Comparison of ENCODE assay signal across 1 cellular context in genomic region chr20:44884907-44885391, GRCh38.
A peak's percentile ranks its signal among the peaks of the same experiment; 100 is the strongest.
TF ChIP-seq lines count a peak whose summit lies in the region.

No MANE protein-coding gene starts in this region.

TF ChIP-seq in HepG2, 621 proteins besides CTCF, POLR2A, EP300 and RAD21 (continued from another document and continues in another):
- TF ChIP-seq, protein P1, sequence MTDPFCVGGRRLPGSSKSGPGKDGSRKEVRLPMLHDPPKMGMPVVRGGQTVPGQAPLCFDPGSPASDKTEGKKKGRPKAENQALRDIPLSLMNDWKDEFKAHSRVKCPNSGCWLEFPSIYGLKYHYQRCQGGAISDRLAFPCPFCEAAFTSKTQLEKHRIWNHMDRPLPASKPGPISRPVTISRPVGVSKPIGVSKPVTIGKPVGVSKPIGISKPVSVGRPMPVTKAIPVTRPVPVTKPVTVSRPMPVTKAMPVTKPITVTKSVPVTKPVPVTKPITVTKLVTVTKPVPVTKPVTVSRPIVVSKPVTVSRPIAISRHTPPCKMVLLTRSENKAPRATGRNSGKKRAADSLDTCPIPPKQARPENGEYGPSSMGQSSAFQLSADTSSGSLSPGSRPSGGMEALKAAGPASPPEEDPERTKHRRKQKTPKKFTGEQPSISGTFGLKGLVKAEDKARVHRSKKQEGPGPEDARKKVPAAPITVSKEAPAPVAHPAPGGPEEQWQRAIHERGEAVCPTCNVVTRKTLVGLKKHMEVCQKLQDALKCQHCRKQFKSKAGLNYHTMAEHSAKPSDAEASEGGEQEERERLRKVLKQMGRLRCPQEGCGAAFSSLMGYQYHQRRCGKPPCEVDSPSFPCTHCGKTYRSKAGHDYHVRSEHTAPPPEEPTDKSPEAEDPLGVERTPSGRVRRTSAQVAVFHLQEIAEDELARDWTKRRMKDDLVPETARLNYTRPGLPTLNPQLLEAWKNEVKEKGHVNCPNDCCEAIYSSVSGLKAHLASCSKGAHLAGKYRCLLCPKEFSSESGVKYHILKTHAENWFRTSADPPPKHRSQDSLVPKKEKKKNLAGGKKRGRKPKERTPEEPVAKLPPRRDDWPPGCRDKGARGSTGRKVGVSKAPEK (CRISPR knock-in tag; IDR thresholded peaks at IDR 0.05; ENCODE audit: borderline replicate concordance): no peak
- TF ChIP-seq DPF2 (CRISPR knock-in tag; IDR thresholded peaks at IDR 0.05; ENCODE audit: borderline replicate concordance, low read depth) (no peak), ZNF713 (CRISPR knock-in tag; IDR thresholded peaks at IDR 0.05) (no peak), CBFB (CRISPR knock-in tag; IDR thresholded peaks at IDR 0.05) (0 out of 2 replicates have a peak, but pooled peaks have one; percentile 7), NR2F2 (IDR thresholded peaks at IDR 0.05; ENCODE audit: borderline replicate concordance, low read depth) (no peak), ZNF790 (CRISPR knock-in tag; IDR thresholded peaks at IDR 0.05; ENCODE audit: borderline replicate concordance) (no peak), MAFG (CRISPR knock-in tag; IDR thresholded peaks at IDR 0.05) (no peak), NFYB (CRISPR knock-in tag; IDR thresholded peaks at IDR 0.05) (no peak), ZMAT3 (CRISPR knock-in tag; conservative IDR thresholded peaks at IDR 0.05) (no peak), ZKSCAN5 (CRISPR knock-in tag; IDR thresholded peaks at IDR 0.05) (no peak), ELF3 (CRISPR knock-in tag; IDR thresholded peaks at IDR 0.05) (no peak), SIN3A (IDR thresholded peaks at IDR 0.05; ENCODE audit: borderline replicate concordance, low read depth, low read length) (no peak), RARG (CRISPR knock-in tag; IDR thresholded peaks at IDR 0.05; ENCODE audit: low read depth) (0 out of 2 replicates have a peak, but pooled peaks have one; percentile 11), NCOA1 (CRISPR knock-in tag; IDR thresholded peaks at IDR 0.05) (0 out of 2 replicates have a peak, but pooled peaks have one; percentile 3), MIER2 (CRISPR knock-in tag; IDR thresholded peaks at IDR 0.05) (no peak), ZSCAN5A (CRISPR knock-in tag; IDR thresholded peaks at IDR 0.05; ENCODE audit: borderline replicate concordance) (no peak; the same call in 1 of the 2 replicates), ZNF510 (CRISPR knock-in tag; IDR thresholded peaks at IDR 0.05; ENCODE audit: low read depth) (no peak), ZBTB7B (CRISPR knock-in tag; IDR thresholded peaks at IDR 0.05) (no peak), ZNF335 (CRISPR knock-in tag; IDR thresholded peaks at IDR 0.05) (no peak), NCOA2 (CRISPR knock-in tag; IDR thresholded peaks at IDR 0.05) (no peak), ZNF629 (CRISPR knock-in tag; conservative IDR thresholded peaks at IDR 0.05) (no peak), NR2F6 (IDR thresholded peaks at IDR 0.05) (no peak), NR2F6 (CRISPR knock-in tag; IDR thresholded peaks at IDR 0.05) (no peak), MIXL1 (CRISPR knock-in tag; IDR thresholded peaks at IDR 0.05) (no peak), ZNF441 (CRISPR knock-in tag; IDR thresholded peaks at IDR 0.05; ENCODE audit: borderline replicate concordance) (0 out of 2 replicates have a peak, but pooled peaks have one; percentile 21), ZNF263 (CRISPR knock-in tag; IDR thresholded peaks at IDR 0.05) (no peak), ZFX (CRISPR knock-in tag; IDR thresholded peaks at IDR 0.05; ENCODE audit: low read depth) (no peak), NFYC (CRISPR knock-in tag; IDR thresholded peaks at IDR 0.05) (no peak), ZNF768 (CRISPR knock-in tag; IDR thresholded peaks at IDR 0.05) (no peak), ZSCAN25 (CRISPR knock-in tag; IDR thresholded peaks at IDR 0.05) (no peak), SMAD1 (CRISPR knock-in tag; IDR thresholded peaks at IDR 0.05; ENCODE audit: borderline replicate concordance, low read depth) (no peak), ZIK1 (CRISPR knock-in tag; IDR thresholded peaks at IDR 0.05; ENCODE audit: borderline replicate concordance, low read depth) (no peak), ZNF430 (CRISPR knock-in tag; IDR thresholded peaks at IDR 0.05) (no peak), DR1 (CRISPR knock-in tag; IDR thresholded peaks at IDR 0.05) (no peak), ZNF367 (CRISPR knock-in tag; IDR thresholded peaks at IDR 0.05; ENCODE audit: borderline replicate concordance) (no peak), ZNF317 (CRISPR knock-in tag; IDR thresholded peaks at IDR 0.05) (no peak), ZNF574 (CRISPR knock-in tag; IDR thresholded peaks at IDR 0.05) (no peak), BORCS8-MEF2B (CRISPR knock-in tag; IDR thresholded peaks at IDR 0.05) (no peak), JUN (CRISPR knock-in tag; IDR thresholded peaks at IDR 0.05) (no peak), ZNF841 (CRISPR knock-in tag; IDR thresholded peaks at IDR 0.05; ENCODE audit: borderline replicate concordance) (no peak), KAT2B (IDR thresholded peaks at IDR 0.05; ENCODE audit: borderline replicate concordance, low read depth, low read length) (no peak), ZNF484 (CRISPR knock-in tag; IDR thresholded peaks at IDR 0.05; ENCODE audit: borderline replicate concordance, low read depth) (no peak), ZZZ3 (CRISPR knock-in tag; IDR thresholded peaks at IDR 0.05; ENCODE audit: borderline replicate concordance) (0 out of 2 replicates have a peak, but pooled peaks have one; percentile 44), RXRA (CRISPR knock-in tag; IDR thresholded peaks at IDR 0.05) (no peak), ZNF878 (CRISPR knock-in tag; IDR thresholded peaks at IDR 0.05) (no peak), FIP1L1 (IDR thresholded peaks at IDR 0.05; ENCODE audit: borderline replicate concordance, insufficient read depth, low read depth, low read length) (no peak), EHMT2 (IDR thresholded peaks at IDR 0.05; ENCODE audit: borderline replicate concordance, low read depth, low read length) (no peak), ZGPAT (CRISPR knock-in tag; IDR thresholded peaks at IDR 0.05) (no peak)
- TF ChIP-seq, protein P2, sequence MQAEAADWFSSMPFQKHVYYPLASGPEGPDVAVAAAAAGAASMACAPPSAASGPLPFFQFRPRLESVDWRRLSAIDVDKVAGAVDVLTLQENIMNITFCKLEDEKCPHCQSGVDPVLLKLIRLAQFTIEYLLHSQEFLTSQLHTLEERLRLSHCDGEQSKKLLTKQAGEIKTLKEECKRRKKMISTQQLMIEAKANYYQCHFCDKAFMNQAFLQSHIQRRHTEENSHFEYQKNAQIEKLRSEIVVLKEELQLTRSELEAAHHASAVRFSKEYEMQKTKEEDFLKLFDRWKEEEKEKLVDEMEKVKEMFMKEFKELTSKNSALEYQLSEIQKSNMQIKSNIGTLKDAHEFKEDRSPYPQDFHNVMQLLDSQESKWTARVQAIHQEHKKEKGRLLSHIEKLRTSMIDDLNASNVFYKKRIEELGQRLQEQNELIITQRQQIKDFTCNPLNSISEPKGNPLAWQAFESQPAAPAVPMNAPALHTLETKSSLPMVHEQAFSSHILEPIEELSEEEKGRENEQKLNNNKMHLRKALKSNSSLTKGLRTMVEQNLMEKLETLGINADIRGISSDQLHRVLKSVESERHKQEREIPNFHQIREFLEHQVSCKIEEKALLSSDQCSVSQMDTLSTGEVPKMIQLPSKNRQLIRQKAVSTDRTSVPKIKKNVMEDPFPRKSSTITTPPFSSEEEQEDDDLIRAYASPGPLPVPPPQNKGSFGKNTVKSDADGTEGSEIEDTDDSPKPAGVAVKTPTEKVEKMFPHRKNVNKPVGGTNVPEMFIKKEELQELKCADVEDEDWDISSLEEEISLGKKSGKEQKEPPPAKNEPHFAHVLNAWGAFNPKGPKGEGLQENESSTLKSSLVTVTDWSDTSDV (CRISPR knock-in tag; IDR thresholded peaks at IDR 0.05): no peak
- TF ChIP-seq, protein P3, sequence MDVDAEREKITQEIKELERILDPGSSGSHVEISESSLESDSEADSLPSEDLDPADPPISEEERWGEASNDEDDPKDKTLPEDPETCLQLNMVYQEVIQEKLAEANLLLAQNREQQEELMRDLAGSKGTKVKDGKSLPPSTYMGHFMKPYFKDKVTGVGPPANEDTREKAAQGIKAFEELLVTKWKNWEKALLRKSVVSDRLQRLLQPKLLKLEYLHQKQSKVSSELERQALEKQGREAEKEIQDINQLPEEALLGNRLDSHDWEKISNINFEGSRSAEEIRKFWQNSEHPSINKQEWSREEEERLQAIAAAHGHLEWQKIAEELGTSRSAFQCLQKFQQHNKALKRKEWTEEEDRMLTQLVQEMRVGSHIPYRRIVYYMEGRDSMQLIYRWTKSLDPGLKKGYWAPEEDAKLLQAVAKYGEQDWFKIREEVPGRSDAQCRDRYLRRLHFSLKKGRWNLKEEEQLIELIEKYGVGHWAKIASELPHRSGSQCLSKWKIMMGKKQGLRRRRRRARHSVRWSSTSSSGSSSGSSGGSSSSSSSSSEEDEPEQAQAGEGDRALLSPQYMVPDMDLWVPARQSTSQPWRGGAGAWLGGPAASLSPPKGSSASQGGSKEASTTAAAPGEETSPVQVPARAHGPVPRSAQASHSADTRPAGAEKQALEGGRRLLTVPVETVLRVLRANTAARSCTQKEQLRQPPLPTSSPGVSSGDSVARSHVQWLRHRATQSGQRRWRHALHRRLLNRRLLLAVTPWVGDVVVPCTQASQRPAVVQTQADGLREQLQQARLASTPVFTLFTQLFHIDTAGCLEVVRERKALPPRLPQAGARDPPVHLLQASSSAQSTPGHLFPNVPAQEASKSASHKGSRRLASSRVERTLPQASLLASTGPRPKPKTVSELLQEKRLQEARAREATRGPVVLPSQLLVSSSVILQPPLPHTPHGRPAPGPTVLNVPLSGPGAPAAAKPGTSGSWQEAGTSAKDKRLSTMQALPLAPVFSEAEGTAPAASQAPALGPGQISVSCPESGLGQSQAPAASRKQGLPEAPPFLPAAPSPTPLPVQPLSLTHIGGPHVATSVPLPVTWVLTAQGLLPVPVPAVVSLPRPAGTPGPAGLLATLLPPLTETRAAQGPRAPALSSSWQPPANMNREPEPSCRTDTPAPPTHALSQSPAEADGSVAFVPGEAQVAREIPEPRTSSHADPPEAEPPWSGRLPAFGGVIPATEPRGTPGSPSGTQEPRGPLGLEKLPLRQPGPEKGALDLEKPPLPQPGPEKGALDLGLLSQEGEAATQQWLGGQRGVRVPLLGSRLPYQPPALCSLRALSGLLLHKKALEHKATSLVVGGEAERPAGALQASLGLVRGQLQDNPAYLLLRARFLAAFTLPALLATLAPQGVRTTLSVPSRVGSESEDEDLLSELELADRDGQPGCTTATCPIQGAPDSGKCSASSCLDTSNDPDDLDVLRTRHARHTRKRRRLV (CRISPR knock-in tag; IDR thresholded peaks at IDR 0.05): no peak
